ENCODE assay signal across 8 cellular contexts in the genomic region with DNA sequence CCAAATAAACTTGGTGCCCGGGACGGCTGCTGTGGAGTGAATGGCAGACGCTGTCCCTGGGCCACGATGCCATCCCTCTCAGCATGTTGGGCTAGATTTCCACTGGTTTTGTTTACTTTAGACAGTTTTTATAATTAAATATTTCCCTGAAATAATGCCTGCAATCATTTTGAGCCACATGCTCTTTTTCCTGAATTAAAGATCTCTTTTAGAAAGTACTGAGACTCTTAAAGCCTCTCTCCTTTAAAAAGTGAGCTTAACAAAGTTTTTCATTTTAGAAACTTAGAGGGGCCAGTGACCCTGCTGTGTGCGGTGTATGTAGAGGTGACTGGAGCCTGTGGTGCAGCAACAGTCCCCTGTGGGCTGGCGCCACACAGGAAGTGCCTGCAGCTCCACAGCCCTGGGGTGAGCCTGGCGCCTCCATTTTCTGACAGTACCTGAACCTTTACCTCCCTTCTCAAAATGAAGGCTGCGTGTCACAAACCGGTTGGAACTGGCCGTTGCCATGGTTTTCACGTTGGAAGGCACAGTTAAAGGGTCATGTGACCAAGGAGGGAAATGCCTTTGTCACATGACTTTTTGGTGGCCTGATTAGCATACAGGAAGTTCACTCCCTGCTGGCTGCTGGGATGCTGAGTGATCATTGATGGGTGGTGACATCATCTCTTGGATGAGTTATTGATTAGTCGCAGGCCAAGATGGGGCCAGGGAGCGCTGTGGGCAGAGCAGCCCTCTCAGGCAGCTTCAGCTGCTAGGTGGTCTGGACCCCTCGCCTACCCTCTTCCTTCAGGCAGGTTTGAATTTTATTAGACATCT. TPM values are rescaled to one million over a fixed set of nuclear protein-coding genes. Genes with fewer than 3 reads are reported as not detected.
DNase-seq lines count a peak whose midpoint lies in the region; ATAC-seq and TF ChIP-seq lines count a peak whose summit lies in the region.

No MANE protein-coding gene starts in this region.

- TF ChIP-seq CTCF in right lobe of liver (IDR thresholded peaks at IDR 0.05) = no peak

- peak overlapping the region; percentile 68 to 86 (median 86) for H3K27ac ChIP-seq in right lobe of liver

- intact Hi-C loops in right lobe of liver (cut with DNase I) = loop anchor here in 1 of 2 donors (5.0 kb wide), 1 partner anchor 87 kb away; no protein-coding TSS in a partner anchor

- DNase-seq in NCI-H226 (peak; percentile 89), dermis microvascular lymphatic vessel endothelial cell (ENCODE audit: low read depth in 2 of 2) (peak; percentile 91 to 97), right lobe of liver (peak; percentile 85 to 90 (median 87))
- peak; percentile 80 to 84 for DNase-seq in activated CD4-positive, alpha-beta T cell treated with anti-CD3 and anti-CD28 coated beads, Interleukin-2, amount 50 U/mL, for 48 hours
- DNase-seq in stimulated activated CD4-positive, alpha-beta T cell treated with anti-CD3 and anti-CD28 coated beads, Interleukin-4, amount 100 ng/mL, for 48 hours (ENCODE audit: low read depth in 2 of 2) = peak; percentile 78 to 80

- H3K36me3 ChIP-seq in right lobe of liver = peaks cover 0 to 12% (median 3%) of the 10 kb centered on the region in 4 donors

- peak; percentile 17 for TF ChIP-seq POLR2A in GM10847 (IDR thresholded peaks at IDR 0.05; ENCODE audit: extremely low read depth, insufficient read length)
- TF ChIP-seq POLR2A in right lobe of liver (IDR thresholded peaks at IDR 0.05) = peak; percentile 77

- peak overlapping the region in 2 of 3 donors; percentile 12 to 27 for H3K4me3 ChIP-seq in right lobe of liver

- WGBS in right lobe of liver (ENCODE audit: insufficient coverage, low coverage, low lambda C conversion rate, missing lambda C conversion rate) = 18% methylated on average over 11 of the region's 14 CpGs

- H3K4me1 ChIP-seq in right lobe of liver = peaks cover 0 to 45% (median 22%) of the 10 kb centered on the region in 4 donors

- H3K27me3 ChIP-seq in right lobe of liver = no peaks in the 10 kb centered on the region

- H3K9me3 ChIP-seq in right lobe of liver = no peaks in the 10 kb centered on the region

- peak; percentile 59 for ATAC-seq in HG02678 (IDR thresholded peaks at IDR 0.05; ENCODE audit: unreplicated experiment)
- ATAC-seq in right lobe of liver = peak; percentile 61 to 72 (median 66)
- no peak for ATAC-seq in GM21360 (IDR thresholded peaks at IDR 0.05; ENCODE audit: unreplicated experiment)

RNA-seq across cellular contexts. Expression of gene TSSK6, which starts 26.3 kb away (rescaled TPM):
- total RNA-seq in dermis microvascular lymphatic vessel endothelial cell (0.26 and 0.89 TPM in 2 replicates), right lobe of liver (1 to 10 TPM in 4 of 6 experiments, under 1 TPM in 2; 0.53 to 2.9 (median 1.1) TPM)

RNA-seq across cellular contexts. Expression of gene NDUFA13, which starts 26.9 kb away (rescaled TPM):
- total RNA-seq in dermis microvascular lymphatic vessel endothelial cell (221 and 250 TPM in 2 replicates), right lobe of liver (100 to 1,000 TPM in 4 of 6 experiments, 10 to 100 TPM in 2; 20.8 to 202 (median 154) TPM)

RNA-seq across cellular contexts. Expression of gene YJEFN3, which starts 39.6 kb away (rescaled TPM):
- total RNA-seq in dermis microvascular lymphatic vessel endothelial cell (0.25 and 0.26 TPM in 2 replicates), right lobe of liver (1 to 10 TPM in 4 of 6 experiments, under 1 TPM in 2; 0.31 to 4.2 (median 1.8) TPM)

RNA-seq across cellular contexts. Expression of gene CILP2, which starts 49.0 kb away (rescaled TPM):
- total RNA-seq in dermis microvascular lymphatic vessel endothelial cell (under 0.01 TPM in 2 replicates), right lobe of liver (under 1 TPM in 4 of 6 experiments, not detected in 2; 0.05 to 0.33 (median 0.19) TPM)
